In genomic region chr3:111241960-111242359, GRCh38 we compare ENCODE assay signal across 8 cellular contexts.
"Had no signal": no experiment of that assay in that cellular context is flagged by ENCODE, and none has a peak within 500 bp of the region (broad histone marks: within the 10 kb centered on the region; RNA-seq: fewer than 3 reads in every experiment).

No MANE protein-coding gene starts in this region.

- H3K9me3 ChIP-seq: HAP-1 had no signal

- H3K36me3 ChIP-seq: HAP-1 had no signal

- H3K27ac ChIP-seq: GM23248, HL-60 had no signal

- ATAC-seq: HCT116, HepG2 had no signal

- DNase-seq: GM23248, GOT3, H7, HFFc6 had no signal

- H3K4me1 ChIP-seq: HAP-1 had no signal

- H3K4me3 ChIP-seq: GM23248, HAP-1 had no signal
